In genomic region chr3:13009132-13009945, GRCh38 we compare ENCODE assay signal across 1 cellular context.
A peak's percentile ranks its signal among the peaks of the same experiment; 100 is the strongest.
TF ChIP-seq lines count a peak whose summit lies in the region.

No MANE protein-coding gene starts in this region.

TF ChIP-seq in GM12878, 131 proteins besides CTCF, POLR2A, EP300 and RAD21 (continued from another document and continues in another):
- TF ChIP-seq ZNF592 (IDR thresholded peaks at IDR 0.05) (no peak; the same call in 1 of the 2 replicates), SMAD1 (IDR thresholded peaks at IDR 0.05; ENCODE audit: low read depth, partially characterized antibody) (peak; percentile 98), MTA3 (IDR thresholded peaks at IDR 0.05; ENCODE audit: borderline replicate concordance, low read length) (no peak), ETV6 (conservative IDR thresholded peaks at IDR 0.05 in 1 of 2, IDR thresholded peaks at IDR 0.05 in 1 of 2; ENCODE audit: borderline replicate concordance in 1 of 2, low read depth in 1 of 2) (peak in 1 of 2 experiments; percentile 88; a peak in 2 of 4 replicates), NR2C2 (IDR thresholded peaks at IDR 0.05; ENCODE audit: borderline replicate concordance, control insufficient read depth, insufficient read length, low read depth) (no peak), WRNIP1 (IDR thresholded peaks at IDR 0.05; ENCODE audit: borderline replicate concordance, low read depth, low read length) (no peak), NBN (IDR thresholded peaks at IDR 0.05) (peak; percentile 84), TARDBP (IDR thresholded peaks at IDR 0.05; ENCODE audit: borderline replicate concordance) (no peak), TCF7 (IDR thresholded peaks at IDR 0.05; ENCODE audit: borderline replicate concordance) (no peak), YBX1 (IDR thresholded peaks at IDR 0.05) (no peak), CEBPB (IDR thresholded peaks at IDR 0.05; ENCODE audit: borderline replicate concordance in 1 of 2, low read depth in 2 of 2, low read length in 2 of 2) (no peak), POU2F2 (IDR thresholded peaks at IDR 0.05; ENCODE audit: borderline replicate concordance, low read depth, low read length) (peak; percentile 45; the same call in 1 of the 3 replicates), ZBTB33 (IDR thresholded peaks at IDR 0.05) (no peak), ZBTB40 (IDR thresholded peaks at IDR 0.05; ENCODE audit: borderline replicate concordance) (peak; percentile 78), ELK1 (IDR thresholded peaks at IDR 0.05; ENCODE audit: low read depth, low read length) (no peak), MXI1 (IDR thresholded peaks at IDR 0.05; ENCODE audit: low read depth, low read length) (no peak), HDAC6 (IDR thresholded peaks at IDR 0.05; ENCODE audit: unreplicated experiment) (no peak), POLR2AphosphoS2 (IDR thresholded peaks at IDR 0.05; ENCODE audit: low read depth, low read length) (no peak; the same call in 1 of the 2 replicates), NR2F1 (conservative IDR thresholded peaks at IDR 0.05) (no peak; the same call in 1 of the 2 replicates), ATF3 (IDR thresholded peaks at IDR 0.05; ENCODE audit: borderline replicate concordance, extremely low read depth, low read depth, low read length) (no peak), ESRRA (IDR thresholded peaks at IDR 0.05; ENCODE audit: low read length) (no peak), RFX5 (IDR thresholded peaks at IDR 0.05; ENCODE audit: low read depth, low read length) (no peak), BACH1 (IDR thresholded peaks at IDR 0.05; ENCODE audit: borderline replicate concordance) (peak; percentile 48; the same call in 1 of the 2 replicates), TCF3 (IDR thresholded peaks at IDR 0.05; ENCODE audit: borderline replicate concordance, insufficient read depth, low read depth, low read length) (peak; percentile 76; the same call in 1 of the 2 replicates), IRF4 (IDR thresholded peaks at IDR 0.05; ENCODE audit: low read depth, low read length) (no peak), SMAD5 (IDR thresholded peaks at IDR 0.05; ENCODE audit: low read depth) (no peak), SPI1 (IDR thresholded peaks at IDR 0.05; ENCODE audit: borderline replicate concordance, insufficient read depth, low read depth, low read length) (peak; percentile 87), SUZ12 (IDR thresholded peaks at IDR 0.05; ENCODE audit: unreplicated experiment) (no peak), TBL1XR1 (IDR thresholded peaks at IDR 0.05; ENCODE audit: low read depth, low read length) (no peak; the same call in 1 of the 2 replicates), EZH2 (IDR thresholded peaks at IDR 0.05; ENCODE audit: borderline replicate concordance, control insufficient read depth, low read depth, low read length) (no peak), RUNX3 (IDR thresholded peaks at IDR 0.05; ENCODE audit: low read length) (no peak), ZBTB4 (CRISPR knock-in tag; IDR thresholded peaks at IDR 0.05) (no peak), EED (IDR thresholded peaks at IDR 0.05; ENCODE audit: low read depth) (peak; percentile 87), PAX5 (IDR thresholded peaks at IDR 0.05; ENCODE audit: borderline replicate concordance, low read depth, low read length) (peak; percentile 62; the same call in 1 of the 2 replicates), BCL11A (IDR thresholded peaks at IDR 0.05; ENCODE audit: low read depth, low read length) (no peak), ZBTB11 (CRISPR knock-in tag; IDR thresholded peaks at IDR 0.05) (no peak), LARP7 (IDR thresholded peaks at IDR 0.05) (peak; percentile 42; the same call in 1 of the 2 replicates), NR2C1 (IDR thresholded peaks at IDR 0.05) (no peak), GABPA (IDR thresholded peaks at IDR 0.05; ENCODE audit: low read depth) (no peak), E4F1 (IDR thresholded peaks at IDR 0.05; ENCODE audit: borderline replicate concordance, partially characterized antibody) (no peak)
